18 cellular contexts compared by ENCODE assay signal in the genomic region with DNA sequence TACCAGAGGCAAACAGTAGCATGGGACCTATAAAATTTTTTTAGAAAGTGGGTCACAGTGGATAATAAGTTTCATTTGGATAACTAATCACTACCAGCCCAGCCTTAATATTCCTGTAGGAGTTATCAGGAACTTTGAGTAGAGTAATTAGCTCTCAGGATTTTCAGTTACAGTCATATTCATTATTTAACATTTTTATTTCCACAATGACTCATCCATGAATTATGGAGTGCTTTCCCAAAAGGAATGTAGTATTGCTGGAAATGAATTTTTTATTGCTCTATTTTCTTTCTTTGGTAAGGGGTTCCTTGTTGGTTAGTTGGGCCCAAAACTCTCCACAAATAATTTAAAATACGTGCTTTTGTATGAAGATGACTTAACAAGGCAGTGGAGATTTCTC. TPM values are rescaled to one million over a fixed set of nuclear protein-coding genes. Genes with fewer than 3 reads are reported as not detected.
A peak's percentile ranks its signal among the peaks of the same experiment; 100 is the strongest.
DNase-seq lines count a peak whose midpoint lies in the region; ATAC-seq, FAIRE-seq and TF ChIP-seq lines count a peak whose summit lies in the region.
"Had no signal": no experiment of that assay in that cellular context is flagged by ENCODE, and none has a peak within 500 bp of the region (broad histone marks: within the 10 kb centered on the region; RNA-seq: fewer than 3 reads in every experiment).

No MANE protein-coding gene starts in this region.

- ATAC-seq in A549 (no peak), HCT116 (0 out of 2 replicates have a peak, but pooled peaks have one; percentile 42), HG02970 (IDR thresholded peaks at IDR 0.05; ENCODE audit: low FRiP score, unreplicated experiment) (no peak), GM18868 (IDR thresholded peaks at IDR 0.05; ENCODE audit: unreplicated experiment) (no peak)
- ATAC-seq: activated CD4-positive, alpha-beta T cell treated with anti-CD3 and anti-CD28 coated beads for 36 hours; GM23338; lower lobe of right lung had no signal

- no peaks in the 10 kb centered on the region for H3K9me2 ChIP-seq in HCT116 (ENCODE audit: insufficient read depth)

- H3K36me3 ChIP-seq in HCT116 (ENCODE audit: control insufficient read depth in 1 of 2, insufficient read depth in 2 of 2, low read length in 2 of 2) (no peaks in the 10 kb centered on the region), esophagus muscularis mucosa (peaks cover 0 to 5% (median 0%) of the 10 kb centered on the region in 4 donors)
- H3K36me3 ChIP-seq: lower lobe of right lung, spleen, tibial nerve had no signal

- POLR2A ChIA-PET in A549 (lab: Yijun Ruan, JAX), result no interaction called here
- POLR2A ChIA-PET in HCT116 (lab: Charles Lee), result no interaction called here

- no peaks in the 10 kb centered on the region for H4K20me1 ChIP-seq in HCT116 (ENCODE audit: insufficient read depth)

- H3K4me3 ChIP-seq in A549, result no peak overlapping the region
- H3K4me3 ChIP-seq in HCT116 (replicated peaks in 1 of 2; ENCODE audit: low read depth in 1 of 2, low read length in 2 of 2), result peak overlapping the region in 1 of 2 experiments; percentile 4; a peak in 1 of 4 replicates
- no peak overlapping the region for H3K4me3 ChIP-seq in esophagus muscularis mucosa
- H3K4me3 ChIP-seq: GM23338, lower lobe of right lung, spleen, tibial nerve had no signal

- 63% methylated on average over 1 of the region's 1 CpG for WGBS in A549 (ENCODE audit: missing lambda C conversion rate)
- 85% methylated on average over 1 of the region's 1 CpG for WGBS in esophagus muscularis mucosa

- no peak overlapping the region for H3K9ac ChIP-seq in HCT116 (ENCODE audit: low read length)

- TF ChIP-seq RAD21 in A549 (conservative IDR thresholded peaks at IDR 0.05 in 1 of 2, IDR thresholded peaks at IDR 0.05 in 1 of 2) (no peak), HCT116 (IDR thresholded peaks at IDR 0.05; ENCODE audit: low read depth) (no peak)

- RAD21 ChIA-PET in HCT116 (lab: Charles Lee; ENCODE audit: low non-redundant PET in 1 of 2, low total read pairs in 2 of 2, uncharacterized antibody in 2 of 2, unreplicated experiment in 2 of 2), result no interaction called here

- FAIRE-seq in A549 (lab: Jason Lieb, UNC), result no peak

- TF ChIP-seq POLR2A in A549 (IDR thresholded peaks at IDR 0.05; ENCODE audit: low read length) (no peak), HCT116 (IDR thresholded peaks at IDR 0.05; ENCODE audit: borderline replicate concordance, extremely low read depth, insufficient read depth, insufficient read length) (no peak), esophagus muscularis mucosa (IDR thresholded peaks at IDR 0.05; ENCODE audit: low read depth) (no peak)

- TF ChIP-seq EP300 in A549 (IDR thresholded peaks at IDR 0.05) (no peak), esophagus muscularis mucosa (IDR thresholded peaks at IDR 0.05) (no peak)

- intact Hi-C loops in HCT116 (cut with micrococcal nuclease), result no loop called here
- intact Hi-C loops in esophagus muscularis mucosa (cut with DNase I), result no loop called here

- H3K79me2 ChIP-seq in HCT116 (ENCODE audit: insufficient read depth, low read length), result peaks cover 46% of the 10 kb centered on the region

- BruUV-seq in HCT116 (replicated peaks; lab: Mats Ljungman, UMichigan), result no TSS peak

- H3K9me3 ChIP-seq in A549, result no peaks in the 10 kb centered on the region
- no peaks in the 10 kb centered on the region for H3K9me3 ChIP-seq in HCT116 (ENCODE audit: control insufficient read depth in 1 of 2, insufficient read depth in 1 of 2, low read depth in 1 of 2, low read length in 2 of 2)
- H3K9me3 ChIP-seq in esophagus muscularis mucosa, result no peaks in the 10 kb centered on the region
- H3K9me3 ChIP-seq: lower lobe of right lung, spleen, tibial nerve had no signal

- no peak overlapping the region for H3K27ac ChIP-seq in A549
- peak overlapping the region; percentile 48; the same call in 1 of the 2 replicates for H3K27ac ChIP-seq in HCT116 (ENCODE audit: low read depth, low read length)
- no peak overlapping the region for H3K27ac ChIP-seq in esophagus muscularis mucosa (replicated peaks in 1 of 4)
- H3K27ac ChIP-seq: lower lobe of right lung, spleen had no signal

- CTCF ChIA-PET in A549 (lab: Yijun Ruan, JAX), result no interaction called here
- CTCF ChIA-PET in HCT116 (lab: Charles Lee), result no interaction called here

- peak in 1 of 2 experiments; percentile 8 for DNase-seq in A549 (ENCODE audit: low read depth in 1 of 2, low spot score in 1 of 2)
- no peak for DNase-seq in HCT116 (ENCODE audit: low read depth, low spot score)
- DNase-seq in amniotic epithelial cell (ENCODE audit: low read depth), result peak; percentile 47
- DNase-seq in glomerular endothelial cell (ENCODE audit: extremely low read depth, low read depth, low spot score), result peak; percentile 36
- DNase-seq in activated naive CD4-positive, alpha-beta T cell treated with Interleukin-2 at 50 U/mL for 16 hours, result no peak
- DNase-seq in esophagus muscularis mucosa (ENCODE audit: extremely low spot score), result no peak
- DNase-seq: activated CD4-positive, alpha-beta T cell treated with anti-CD3 and anti-CD28 coated beads for 36 hours; activated T-cell treated with anti-CD3 and anti-CD28 coated beads, Interleukin-2, amount 50 U/mL, for 24 hours; amygdala; DND-41; lower lobe of right lung; NCI-H2227 treated with DMSO at 0.1 percent for 48 hours; spleen; T-helper 1 cell had no signal

- H3K27me3 ChIP-seq in HCT116 (ENCODE audit: insufficient read depth, low read length) (no peaks in the 10 kb centered on the region), esophagus muscularis mucosa (no peaks in the 10 kb centered on the region)
- H3K27me3 ChIP-seq: spleen, tibial nerve had no signal

- TF ChIP-seq CTCF in A549 (IDR thresholded peaks at IDR 0.05) (no peak), HCT116 (IDR thresholded peaks at IDR 0.05 in 2 of 3, conservative IDR thresholded peaks at IDR 0.05 in 1 of 3; ENCODE audit: borderline replicate concordance in 1 of 3, insufficient read depth in 1 of 3, low read depth in 2 of 3, low read length in 2 of 3) (no peak), esophagus muscularis mucosa (IDR thresholded peaks at IDR 0.05) (no peak)

- H3K4me2 ChIP-seq in A549 (peak overlapping the region; percentile 61), HCT116 (ENCODE audit: low read length) (peak overlapping the region; percentile 58)
- H3K4me2 ChIP-seq: GM23338 had no signal

- H3K4me1 ChIP-seq in A549 (peaks cover 20% of the 10 kb centered on the region), HCT116 (ENCODE audit: control insufficient read depth in 1 of 2, insufficient read depth in 2 of 2, low read length in 2 of 2) (peaks cover 19 to 23% of the 10 kb centered on the region in 2 experiments), esophagus muscularis mucosa (peaks cover 13 to 24% (median 20%) of the 10 kb centered on the region in 4 donors)

- H2AFZ ChIP-seq in HCT116 (ENCODE audit: low read depth, low read length, poor library complexity, severe bottlenecking), result no peak overlapping the region
- H2AFZ ChIP-seq: GM23338 had no signal

TF ChIP-seq in A549, 52 proteins besides CTCF, POLR2A, EP300 and RAD21:
- TF ChIP-seq RNF2 (IDR thresholded peaks at IDR 0.05; ENCODE audit: borderline replicate concordance, low read depth), result no peak
- TF ChIP-seq FOSL2 (IDR thresholded peaks at IDR 0.05), result no peak
- peak; percentile 65 for TF ChIP-seq FOSL2 (CRISPR knock-in tag; IDR thresholded peaks at IDR 0.05)
- 0 out of 2 replicates have a peak, but pooled peaks have one; percentile 23 for TF ChIP-seq JUNB (IDR thresholded peaks at IDR 0.05)
- TF ChIP-seq CHD2 (IDR thresholded peaks at IDR 0.05; ENCODE audit: low read length, partially characterized antibody), result no peak
- TF ChIP-seq BCL3 (IDR thresholded peaks at IDR 0.05), result no peak
TF ChIP-seq in A549: peak in this region for 2.

TF ChIP-seq in HCT116, 20 proteins besides CTCF, POLR2A, EP300 and RAD21 (continues in another document):
- TF ChIP-seq POLR2AphosphoS5 (IDR thresholded peaks at IDR 0.05; ENCODE audit: low read depth, low read length) (no peak), ELF1 (IDR thresholded peaks at IDR 0.05; ENCODE audit: borderline replicate concordance, low read depth) (no peak), EZH2phosphoT487 (IDR thresholded peaks at IDR 0.05; ENCODE audit: borderline replicate concordance) (no peak), TCF7L2 (IDR thresholded peaks at IDR 0.05; ENCODE audit: borderline replicate concordance, extremely low read depth, insufficient read depth, insufficient read length) (no peak), CEBPB (IDR thresholded peaks at IDR 0.05; ENCODE audit: low read depth) (peak; percentile 46; the same call in 1 of the 2 replicates), REST (IDR thresholded peaks at IDR 0.05; ENCODE audit: low read depth) (no peak)

RNA-seq across cellular contexts. Expression of gene ERC1, which starts 53.7 kb away (rescaled TPM):
- polyA plus RNA-seq in A549 (2011; rRNA removed) (20.9 and 23.6 TPM in 2 replicates), A549 (2017; fragmentation: RNase III; extraction: RNeasy Plus Mini Kit Qiagen cat#74134 plus additional on column Dnase treatment) (12.6 to 14.2 TPM (median 13.6 TPM) in 3 replicates)
- polyA plus RNA-seq in A549 (2012; cell fraction: cytosol; rRNA removed), result 6.5 and 11.9 TPM in 2 replicates
- 9.8 and 13.5 TPM in 2 replicates for polyA plus RNA-seq in A549 (2012; cell fraction: nucleus; rRNA removed)
- polyA minus RNA-seq in A549 (2011; rRNA and poly(A)+ RNA removed), result 56.9 and 91.7 TPM in 2 replicates
- total RNA-seq in HCT116 (2021; ENCODE audit: unreplicated experiment) (41.9 TPM), glomerular endothelial cell (40.3 and 44.4 TPM in 2 replicates), esophagus muscularis mucosa (10 to 100 TPM; 50.0 to 88.1 (median 59.7) TPM)
- 9.5 and 10.5 TPM in 2 replicates for polyA plus RNA-seq in HCT116 (2012)

Comparison
In these comparisons a context has a peak if more than half of its experiments do, and no peak if none do; other contexts are left out.
1. DNase-seq: peak in amniotic epithelial cell (single experiment) and glomerular endothelial cell (single experiment); none in HCT116 (single experiment), activated naive CD4-positive, alpha-beta T cell treated with Interleukin-2 at 50 U/mL for 16 hours (single experiment) and esophagus muscularis mucosa (single experiment).
2. Of the 6 proteins assayed by ChIP-seq in both A549 and HCT116: peak only in A549: none; only in HCT116: CEBPB; in both: none; in neither: 5.